In genomic region chr10:71039551-71039950, GRCh38 we compare ENCODE assay signal across 18 cellular contexts.
"Had no signal": no experiment of that assay in that cellular context is flagged by ENCODE, and none has a peak within 500 bp of the region (broad histone marks: within the 10 kb centered on the region; RNA-seq: fewer than 3 reads in every experiment).

No MANE protein-coding gene starts in this region.

- H3K9me3 Mint-ChIP-seq: activated naive CD8-positive, alpha-beta T cell treated with anti-CD3 and anti-CD28 coated beads, Interleukin-2, amount 50 U/mL, for 24 hours; central memory CD8-positive, alpha-beta T cell; naive thymus-derived CD8-positive, alpha-beta T cell had no signal

- H3K4me1 ChIP-seq: colonic mucosa, foreskin keratinocyte, pancreas, thyroid gland had no signal

- H3K4me1 Mint-ChIP-seq: activated naive CD8-positive, alpha-beta T cell treated with anti-CD3 and anti-CD28 coated beads, Interleukin-2, amount 50 U/mL, for 24 hours; central memory CD8-positive, alpha-beta T cell; naive thymus-derived CD8-positive, alpha-beta T cell had no signal

- H3K9me3 ChIP-seq: colonic mucosa, neutrophil, pancreas, thyroid gland had no signal

- H3K27me3 Mint-ChIP-seq: activated naive CD8-positive, alpha-beta T cell treated with anti-CD3 and anti-CD28 coated beads, Interleukin-2, amount 50 U/mL, for 24 hours had no signal

- H3K4me3 ChIP-seq: colonic mucosa, pancreas, thyroid gland had no signal

- H3K27ac Mint-ChIP-seq: activated naive CD8-positive, alpha-beta T cell treated with anti-CD3 and anti-CD28 coated beads, Interleukin-2, amount 50 U/mL, for 24 hours; naive thymus-derived CD8-positive, alpha-beta T cell had no signal

- H3K27me3 ChIP-seq: colonic mucosa, neutrophil, pancreas, thyroid gland had no signal

- ATAC-seq: activated naive CD8-positive, alpha-beta T cell treated with anti-CD3 and anti-CD28 coated beads, Interleukin-2, amount 50 U/mL, for 24 hours; foreskin keratinocyte; left cardiac atrium; naive thymus-derived CD8-positive, alpha-beta T cell; pancreas had no signal

- DNase-seq: activated CD4-positive, alpha-beta T cell treated with anti-CD3 and anti-CD28 coated beads, Interleukin-2, amount 50 U/mL, for 4 hours; activated naive CD4-positive, alpha-beta T cell treated with Interleukin-2 at 50 U/mL for 16 hours; activated naive CD8-positive, alpha-beta T cell treated with anti-CD3 and anti-CD28 coated beads, Interleukin-2, amount 50 U/mL, for 24 hours; anterior cingulate cortex; brain microvascular endothelial cell; colonic mucosa; foreskin keratinocyte; glutamatergic neuron; hippocampal formation; left cardiac atrium; mesendoderm; naive thymus-derived CD8-positive, alpha-beta T cell; pancreas; stimulated activated CD8-positive, alpha-beta memory T cell treated with anti-CD3 and anti-CD28 coated beads, Interleukin-4, amount 100 ng/mL, for 48 hours; stimulated activated naive CD4-positive, alpha-beta T cell; thyroid gland had no signal

- H3K4me3 Mint-ChIP-seq: activated naive CD8-positive, alpha-beta T cell treated with anti-CD3 and anti-CD28 coated beads, Interleukin-2, amount 50 U/mL, for 24 hours; central memory CD8-positive, alpha-beta T cell; naive thymus-derived CD8-positive, alpha-beta T cell had no signal

- H3K36me3 Mint-ChIP-seq: naive thymus-derived CD8-positive, alpha-beta T cell had no signal

- H3K36me3 ChIP-seq: brain microvascular endothelial cell, colonic mucosa, neutrophil, pancreas, thyroid gland had no signal

- H3K27ac ChIP-seq: brain microvascular endothelial cell, colonic mucosa, foreskin keratinocyte, neutrophil, pancreas, thyroid gland had no signal
